Comparison of ENCODE assay signal across 17 cellular contexts in genomic region chr6:333379-334002, GRCh38.
"Had no signal": no experiment of that assay in that cellular context is flagged by ENCODE, and none has a peak within 500 bp of the region (broad histone marks: within the 10 kb centered on the region; RNA-seq: fewer than 3 reads in every experiment).

No MANE protein-coding gene starts in this region.

- H3K9me3 Mint-ChIP-seq: activated naive CD4-positive, alpha-beta T cell treated with anti-CD3 and anti-CD28 coated beads, Interleukin-2, amount 50 U/mL, for 24 hours; memory B cell; natural killer cell treated with Interleukin-12 subunit alpha and Interleukin-12 subunit beta and Interleukin-15 and Interleukin-18, amount 100 ng/mL, for 72 hours; stimulated activated naive CD8-positive, alpha-beta T cell treated with anti-CD3 and anti-CD28 coated beads, Interleukin-15, amount 100 ng/mL, for 72 hours had no signal

- H3K36me3 ChIP-seq: adrenal gland, esophagus muscularis mucosa, left ventricle myocardium inferior had no signal

- H3K27me3 Mint-ChIP-seq: activated naive CD4-positive, alpha-beta T cell treated with anti-CD3 and anti-CD28 coated beads, Interleukin-2, amount 50 U/mL, for 24 hours; memory B cell; natural killer cell treated with Interleukin-12 subunit alpha and Interleukin-12 subunit beta and Interleukin-15 and Interleukin-18, amount 100 ng/mL, for 72 hours; stimulated activated naive CD8-positive, alpha-beta T cell treated with anti-CD3 and anti-CD28 coated beads, Interleukin-15, amount 100 ng/mL, for 72 hours had no signal

- H3K4me1 ChIP-seq: testis had no signal

- ATAC-seq: stimulated activated naive CD8-positive, alpha-beta T cell treated with anti-CD3 and anti-CD28 coated beads, Interleukin-15, amount 100 ng/mL, for 72 hours had no signal

- H3K27me3 ChIP-seq: adrenal gland, testis had no signal

- H3K27ac Mint-ChIP-seq: activated naive CD4-positive, alpha-beta T cell treated with anti-CD3 and anti-CD28 coated beads, Interleukin-2, amount 50 U/mL, for 24 hours; memory B cell; natural killer cell treated with Interleukin-12 subunit alpha and Interleukin-12 subunit beta and Interleukin-15 and Interleukin-18, amount 100 ng/mL, for 72 hours had no signal

- H3K36me3 Mint-ChIP-seq: activated naive CD4-positive, alpha-beta T cell treated with anti-CD3 and anti-CD28 coated beads, Interleukin-2, amount 50 U/mL, for 24 hours; memory B cell; natural killer cell treated with Interleukin-12 subunit alpha and Interleukin-12 subunit beta and Interleukin-15 and Interleukin-18, amount 100 ng/mL, for 72 hours had no signal

- DNase-seq: activated effector memory CD4-positive, alpha-beta T cell treated with Interleukin-2 at 50 U/mL for 16 hours; activated T-cell treated with anti-CD3 and anti-CD28 coated beads, Interleukin-2, amount 50 U/mL, for 1 hour; adrenal gland; caudate nucleus; glutamatergic neuron; hypothalamus; left ventricle myocardium inferior; stimulated activated naive CD8-positive, alpha-beta T cell treated with anti-CD3 and anti-CD28 coated beads, Interleukin-15, amount 100 ng/mL, for 72 hours; SW 1271; testis had no signal

- H3K4me3 ChIP-seq: adrenal gland, esophagus muscularis mucosa, left ventricle myocardium inferior, skin epidermis, testis had no signal

- H3K4me3 Mint-ChIP-seq: activated naive CD4-positive, alpha-beta T cell treated with anti-CD3 and anti-CD28 coated beads, Interleukin-2, amount 50 U/mL, for 24 hours; memory B cell; natural killer cell treated with Interleukin-12 subunit alpha and Interleukin-12 subunit beta and Interleukin-15 and Interleukin-18, amount 100 ng/mL, for 72 hours; stimulated activated naive CD8-positive, alpha-beta T cell treated with anti-CD3 and anti-CD28 coated beads, Interleukin-15, amount 100 ng/mL, for 72 hours had no signal

- H3K27ac ChIP-seq: adrenal gland, esophagus muscularis mucosa, left ventricle myocardium inferior, skin epidermis, testis had no signal

- H3K9me3 ChIP-seq: adrenal gland, esophagus muscularis mucosa, left ventricle myocardium inferior, testis had no signal

- FAIRE-seq: colon, endometrium had no signal
